In genomic region chr14:101950516-101951215, GRCh38 we compare ENCODE assay signal across 14 cellular contexts. TPM values are rescaled to one million over a fixed set of nuclear protein-coding genes. Genes with fewer than 3 reads are reported as not detected.
A peak's percentile ranks its signal among the peaks of the same experiment; 100 is the strongest.
DNase-seq lines count a peak whose midpoint lies in the region; ATAC-seq and TF ChIP-seq lines count a peak whose summit lies in the region.
"Had no signal": no experiment of that assay in that cellular context is flagged by ENCODE, and none has a peak within 500 bp of the region (broad histone marks: within the 10 kb centered on the region; RNA-seq: fewer than 3 reads in every experiment).

No MANE protein-coding gene starts in this region.

- H3K9me3 Mint-ChIP-seq in natural killer cell (no peaks in the 10 kb centered on the region), type B pancreatic cell (no peaks in the 10 kb centered on the region)
- H3K9me3 Mint-ChIP-seq in natural killer cell treated with Interleukin-12 subunit alpha and Interleukin-12 subunit beta and Interleukin-15 and Interleukin-18, amount 100 ng/mL, for 72 hours: no peaks in the 10 kb centered on the region
- no peaks in the 10 kb centered on the region for H3K9me3 Mint-ChIP-seq in activated naive CD4-positive, alpha-beta T cell treated with anti-CD3 and anti-CD28 coated beads, Interleukin-2, amount 50 U/mL, for 72 hours

- no peak for ATAC-seq in natural killer cell
- ATAC-seq in natural killer cell treated with Interleukin-12 subunit alpha and Interleukin-12 subunit beta and Interleukin-15 and Interleukin-18, amount 100 ng/mL, for 72 hours: no peak
- ATAC-seq in activated naive CD4-positive, alpha-beta T cell treated with anti-CD3 and anti-CD28 coated beads, Interleukin-2, amount 50 U/mL, for 72 hours: no peak
- ATAC-seq in GM19324 (IDR thresholded peaks at IDR 0.05; ENCODE audit: low FRiP score, unreplicated experiment): no peak
- no peak for ATAC-seq in GM21526 (IDR thresholded peaks at IDR 0.05; ENCODE audit: low FRiP score, unreplicated experiment)

- TF ChIP-seq CTCF in natural killer cell (IDR thresholded peaks at IDR 0.05) (no peak), type B pancreatic cell (conservative IDR thresholded peaks at IDR 0.05) (no peak)

- DNase-seq in natural killer cell (no peak), mesenteric fat pad (ENCODE audit: low spot score) (peak; percentile 60), type B pancreatic cell (ENCODE audit: extremely low spot score, unreplicated experiment) (no peak), epidermal melanocyte (ENCODE audit: insufficient read length, low spot score) (no peak)
- no peak for DNase-seq in natural killer cell treated with Interleukin-12 subunit alpha and Interleukin-12 subunit beta and Interleukin-15 and Interleukin-18, amount 100 ng/mL, for 72 hours (ENCODE audit: low spot score)
- peak in 1 of 2 donors; percentile 53 for DNase-seq in activated naive CD4-positive, alpha-beta T cell treated with anti-CD3 and anti-CD28 coated beads, Interleukin-2, amount 50 U/mL, for 72 hours (ENCODE audit: low spot score in 2 of 2)
- DNase-seq: activated CD4-positive, alpha-beta T cell treated with anti-CD3 and anti-CD28 coated beads for 1 hour; DMS79 treated with DMSO at 0.1 percent for 48 hours; foreskin fibroblast; NCI-H2081 treated with DMSO at 0.1 percent for 48 hours; NCI-H748 treated with DMSO at 0.1 percent for 48 hours; SW 1271 had no signal

- peaks cover 18 to 27% of the 10 kb centered on the region in 2 donors for H3K4me1 Mint-ChIP-seq in natural killer cell
- peaks cover 18 to 22% of the 10 kb centered on the region in 2 donors for H3K4me1 Mint-ChIP-seq in natural killer cell treated with Interleukin-12 subunit alpha and Interleukin-12 subunit beta and Interleukin-15 and Interleukin-18, amount 100 ng/mL, for 72 hours (ENCODE audit: low read depth in 2 of 2)
- peaks cover 13% of the 10 kb centered on the region for H3K4me1 Mint-ChIP-seq in type B pancreatic cell (ENCODE audit: unreplicated experiment)

- H3K36me3 Mint-ChIP-seq in natural killer cell: no peaks in the 10 kb centered on the region
- no peaks in the 10 kb centered on the region for H3K36me3 Mint-ChIP-seq in natural killer cell treated with Interleukin-12 subunit alpha and Interleukin-12 subunit beta and Interleukin-15 and Interleukin-18, amount 100 ng/mL, for 72 hours
- peaks cover 6 to 15% of the 10 kb centered on the region in 2 donors for H3K36me3 Mint-ChIP-seq in activated naive CD4-positive, alpha-beta T cell treated with anti-CD3 and anti-CD28 coated beads, Interleukin-2, amount 50 U/mL, for 72 hours
- no peaks in the 10 kb centered on the region for H3K36me3 Mint-ChIP-seq in type B pancreatic cell

- H3K27me3 Mint-ChIP-seq in natural killer cell (ENCODE audit: low read depth in 2 of 2): peaks cover 7 to 11% of the 10 kb centered on the region in 2 donors
- H3K27me3 Mint-ChIP-seq in natural killer cell treated with Interleukin-12 subunit alpha and Interleukin-12 subunit beta and Interleukin-15 and Interleukin-18, amount 100 ng/mL, for 72 hours: peaks cover 7 to 10% of the 10 kb centered on the region in 2 donors
- H3K27me3 Mint-ChIP-seq in type B pancreatic cell: peaks cover 17% of the 10 kb centered on the region

- H3K4me3 Mint-ChIP-seq in natural killer cell (peak overlapping the region; percentile 42), type B pancreatic cell (peak overlapping the region; percentile 71)
- no peak overlapping the region for H3K4me3 Mint-ChIP-seq in natural killer cell treated with Interleukin-12 subunit alpha and Interleukin-12 subunit beta and Interleukin-15 and Interleukin-18, amount 100 ng/mL, for 72 hours

- intact Hi-C loops in natural killer cell (cut with micrococcal nuclease): no loop called here

- H3K27ac Mint-ChIP-seq in natural killer cell (peak overlapping the region in 1 of 2 donors; percentile 56), type B pancreatic cell (no peak overlapping the region)
- H3K27ac Mint-ChIP-seq in natural killer cell treated with Interleukin-12 subunit alpha and Interleukin-12 subunit beta and Interleukin-15 and Interleukin-18, amount 100 ng/mL, for 72 hours: no peak overlapping the region
- peak overlapping the region; percentile 22 to 95 for H3K27ac Mint-ChIP-seq in activated naive CD4-positive, alpha-beta T cell treated with anti-CD3 and anti-CD28 coated beads, Interleukin-2, amount 50 U/mL, for 72 hours

RNA-seq across cellular contexts. Expression of gene DYNC1H1, which starts 13.7 kb away (rescaled TPM):
- total RNA-seq in natural killer cell (100 to 1,000 TPM; 313 to 381 (median 349) TPM), mesenteric fat pad (473 TPM), type B pancreatic cell (ENCODE audit: low replicate concordance) (413 and 489 TPM in 2 replicates)
- total RNA-seq in natural killer cell treated with Interleukin-12 subunit alpha and Interleukin-12 subunit beta and Interleukin-15 and Interleukin-18, amount 100 ng/mL, for 72 hours: 100 to 1,000 TPM; 322 to 415 TPM
- total RNA-seq in activated naive CD4-positive, alpha-beta T cell treated with anti-CD3 and anti-CD28 coated beads, Interleukin-2, amount 50 U/mL, for 72 hours: 100 to 1,000 TPM; 368 to 465 TPM

Comparison
In these comparisons a context has a peak if more than half of its experiments do, and no peak if none do; other contexts are left out.
1. H3K27ac Mint-ChIP-seq: peak in activated naive CD4-positive, alpha-beta T cell treated with anti-CD3 and anti-CD28 coated beads, Interleukin-2, amount 50 U/mL, for 72 hours (2 of 2); none in natural killer cell treated with Interleukin-12 subunit alpha and Interleukin-12 subunit beta and Interleukin-15 and Interleukin-18, amount 100 ng/mL, for 72 hours (0 of 2) and type B pancreatic cell (single experiment).